ENCODE assay signal across 9 cellular contexts in the genomic region with DNA sequence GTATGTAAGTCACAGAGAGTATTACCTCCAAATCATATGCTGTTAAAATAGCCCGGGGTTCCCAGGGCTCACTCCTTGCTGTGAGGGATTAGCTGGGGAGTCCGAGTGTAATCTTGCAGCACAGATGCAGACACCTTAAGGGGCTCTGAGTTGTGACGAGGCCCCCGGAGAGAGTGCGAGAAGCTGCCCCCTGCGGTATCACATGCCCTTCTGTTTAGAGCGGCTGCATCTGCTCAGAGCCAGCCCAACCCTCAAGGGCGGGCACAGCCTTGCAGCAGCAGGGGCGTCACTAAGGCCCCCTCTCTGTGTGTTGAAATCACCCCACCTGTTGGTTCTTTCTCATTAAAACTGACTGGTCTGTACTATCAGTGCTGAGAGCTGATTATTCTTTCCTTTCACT. TPM values are rescaled to one million over a fixed set of nuclear protein-coding genes. Genes with fewer than 3 reads are reported as not detected.
"Had no signal": no experiment of that assay in that cellular context is flagged by ENCODE, and none has a peak within 500 bp of the region (broad histone marks: within the 10 kb centered on the region; RNA-seq: fewer than 3 reads in every experiment).

No MANE protein-coding gene starts in this region.

RNA-seq across cellular contexts. Expression of a gene that starts 52.3 kb away (rescaled TPM):
- total RNA-seq: activated CD4-positive, alpha-beta T cell treated with anti-CD3 and anti-CD28 coated beads for 36 hours; activated CD4-positive, alpha-beta T cell treated with anti-CD3 and anti-CD28 coated beads, Interleukin-2, amount 10 ng/mL, durations not matched to agents 7 days and 5 days; activated naive CD8-positive, alpha-beta T cell treated with anti-CD3 and anti-CD28 coated beads for 36 hours; aorta; K562; MCF 10A; Right ventricle myocardium superior; T-helper 1 cell treated with Interleukin-12 subunit alpha and Interleukin-12 subunit beta and Interleukin-4 antibody, amounts not matched to agents 30 ng/mL and 1 ng/mL, for 36 hours; T-helper 2 cell treated with Interferon-gamma antibody and Interleukin-4, amounts not matched to agents 100 ng/mL and 5 ng/mL, for 36 hours had no signal
- polyA plus RNA-seq: K562 had no signal
